Comparison of ENCODE assay signal across 27 cellular contexts in the genomic region with DNA sequence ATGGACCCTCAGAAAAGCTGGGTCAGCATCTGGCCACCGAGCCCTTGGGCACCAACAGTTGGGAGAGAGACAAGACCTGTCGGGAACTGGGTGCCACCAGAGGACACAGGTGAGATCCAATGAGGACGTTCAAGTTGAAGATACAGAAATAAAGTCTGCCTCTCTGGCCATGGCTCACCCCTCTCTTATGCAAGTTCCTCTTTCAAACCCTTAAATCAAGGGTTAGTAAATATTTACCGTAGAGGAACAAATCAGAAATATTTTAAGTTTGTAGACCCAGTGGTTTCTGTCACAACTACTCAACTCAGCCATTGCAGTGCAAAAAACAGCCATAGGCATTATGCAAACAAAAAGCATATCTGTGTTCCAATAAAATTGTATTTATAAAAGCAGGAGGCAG.
DNase-seq lines count a peak whose midpoint lies in the region; ATAC-seq, FAIRE-seq and TF ChIP-seq lines count a peak whose summit lies in the region.
"Had no signal": no experiment of that assay in that cellular context is flagged by ENCODE, and none has a peak within 500 bp of the region (broad histone marks: within the 10 kb centered on the region; RNA-seq: fewer than 3 reads in every experiment).

No MANE protein-coding gene starts in this region.

- peaks cover 17% of the 10 kb centered on the region for H3K9me3 Mint-ChIP-seq in endodermal cell

- H3K4me3 Mint-ChIP-seq in endodermal cell, result no peak overlapping the region
- H3K4me3 Mint-ChIP-seq: CD14-positive monocyte; CD4-positive, alpha-beta T cell; CD8-positive, alpha-beta memory T cell had no signal

- WGBS in endodermal cell (ENCODE audit: insufficient coverage in 1 of 2, insufficient read length in 1 of 2), 2 experiments, result 94 to 96% methylated on average over 3 to 4 of the region's 4 CpGs

- DNase-seq in endodermal cell, result peak; percentile 22
- no peak for DNase-seq in lower lobe of right lung
- DNase-seq in upper lobe of right lung, result no peak
- no peak for DNase-seq in HTR-8/SVneo (ENCODE audit: insufficient read length, low spot score)
- no peak for DNase-seq in NCI-H187 treated with DMSO at 0.1 percent for 48 hours (lab: John Stamatoyannopoulos, UW)
- no peak for DNase-seq in NK-92 treated with Interleukin-12 subunit alpha and Interleukin-12 subunit beta, amount 100 ng/mL, for 24 hours (lab: John Stamatoyannopoulos, UW)
- DNase-seq: 8988T; ACHN; AML-193; BE2C; CD4-positive, alpha-beta T cell; CD8-positive, alpha-beta memory T cell; DMS 273 treated with DMSO at 0.1 percent for 48 hours; DMS79; EL; GDM1; GM23248; H7; HCEC 1CT had no signal

- TF ChIP-seq CTCF in 22Rv1 (IDR thresholded peaks at IDR 0.05), result no peak
- no peak for TF ChIP-seq CTCF in endodermal cell (conservative IDR thresholded peaks at IDR 0.05)
- no peak for TF ChIP-seq CTCF in lower lobe of right lung (IDR thresholded peaks at IDR 0.05)
- no peak for TF ChIP-seq CTCF in upper lobe of right lung (IDR thresholded peaks at IDR 0.05)

- H3K27ac Mint-ChIP-seq in endodermal cell, result no peak overlapping the region
- H3K27ac Mint-ChIP-seq: CD14-positive monocyte; CD4-positive, alpha-beta T cell; CD8-positive, alpha-beta memory T cell had no signal

- H3K36me3 ChIP-seq in endodermal cell (ENCODE audit: control insufficient read depth, insufficient read depth, low read length) (no peaks in the 10 kb centered on the region), lower lobe of right lung (no peaks in the 10 kb centered on the region), upper lobe of right lung (no peaks in the 10 kb centered on the region)
- H3K36me3 ChIP-seq: BLaER1 treated with 17β-estradiol and CSF1 and Interleukin-3, amounts not matched to agents 10 nM and 100 nM had no signal

- H3K4me3 ChIP-seq in endodermal cell (ENCODE audit: low read length) (no peak overlapping the region), lower lobe of right lung (no peak overlapping the region), upper lobe of right lung (no peak overlapping the region)
- H3K4me3 ChIP-seq: A549; BLaER1 treated with 17β-estradiol and CSF1 and Interleukin-3, amounts not matched to agents 10 nM and 100 nM; GM12878; GM23248 had no signal

- H3K36me3 Mint-ChIP-seq in endodermal cell (ENCODE audit: low read depth), result no peaks in the 10 kb centered on the region
- H3K36me3 Mint-ChIP-seq: CD14-positive monocyte had no signal

- peaks cover 2% of the 10 kb centered on the region for H3K4me1 Mint-ChIP-seq in endodermal cell
- H3K4me1 Mint-ChIP-seq: CD14-positive monocyte; CD8-positive, alpha-beta memory T cell had no signal

- H3K27ac ChIP-seq in 22Rv1, result peak overlapping the region; percentile 51
- no peak overlapping the region for H3K27ac ChIP-seq in endodermal cell (ENCODE audit: low read depth, low read length)
- H3K27ac ChIP-seq in lower lobe of right lung, result no peak overlapping the region
- H3K27ac ChIP-seq in upper lobe of right lung, result no peak overlapping the region
- H3K27ac ChIP-seq: A549; BLaER1 treated with 17β-estradiol and CSF1 and Interleukin-3, amounts not matched to agents 10 nM and 100 nM; GM23248 had no signal

- H3K4me1 ChIP-seq in endodermal cell (ENCODE audit: control insufficient read depth, insufficient read depth, low read length) (peaks cover 5% of the 10 kb centered on the region), lower lobe of right lung (no peaks in the 10 kb centered on the region), upper lobe of right lung (no peaks in the 10 kb centered on the region)
- H3K4me1 ChIP-seq: A549, BE2C had no signal

- peaks cover 11% of the 10 kb centered on the region for H3K27me3 Mint-ChIP-seq in endodermal cell (ENCODE audit: insufficient read depth)
- H3K27me3 Mint-ChIP-seq: CD4-positive, alpha-beta T cell; CD8-positive, alpha-beta memory T cell had no signal

- no peak overlapping the region for H3K9ac ChIP-seq in endodermal cell (ENCODE audit: extremely low read depth, low read length, poor library complexity, severe bottlenecking)
- H3K9ac ChIP-seq: BLaER1 treated with 17β-estradiol and CSF1 and Interleukin-3, amounts not matched to agents 10 nM and 100 nM; GM23248 had no signal

- H3K9me3 ChIP-seq in endodermal cell (ENCODE audit: control insufficient read depth, low read length), result peaks cover 13% of the 10 kb centered on the region
- H3K9me3 ChIP-seq in lower lobe of right lung, result no peaks in the 10 kb centered on the region
- no peaks in the 10 kb centered on the region for H3K9me3 ChIP-seq in upper lobe of right lung
- H3K9me3 ChIP-seq: A549, BE2C had no signal

- ATAC-seq in lower lobe of right lung (peak; percentile 65 to 91), upper lobe of right lung (peak; percentile 79)
- ATAC-seq: A549, GM12878 had no signal

- H3K27me3 ChIP-seq in endodermal cell (ENCODE audit: control insufficient read depth, insufficient read depth, low read length, poor library complexity, severe bottlenecking) (no peaks in the 10 kb centered on the region), lower lobe of right lung (ENCODE audit: low read depth) (no peaks in the 10 kb centered on the region), upper lobe of right lung (no peaks in the 10 kb centered on the region)
- H3K27me3 ChIP-seq: BE2C; BLaER1 treated with 17β-estradiol and CSF1 and Interleukin-3, amounts not matched to agents 10 nM and 100 nM had no signal

- intact Hi-C loops in lower lobe of right lung (cut with DNase I), result no loop called here
- intact Hi-C loops in upper lobe of right lung (cut with DNase I), result no loop called here

- no peak for FAIRE-seq in HTR-8/SVneo (lab: Jason Lieb, UNC)
- FAIRE-seq: A549, D721Med, GM12878, GM19239, H1 had no signal
